ENCODE assay signal across 23 cellular contexts in the genomic region with DNA sequence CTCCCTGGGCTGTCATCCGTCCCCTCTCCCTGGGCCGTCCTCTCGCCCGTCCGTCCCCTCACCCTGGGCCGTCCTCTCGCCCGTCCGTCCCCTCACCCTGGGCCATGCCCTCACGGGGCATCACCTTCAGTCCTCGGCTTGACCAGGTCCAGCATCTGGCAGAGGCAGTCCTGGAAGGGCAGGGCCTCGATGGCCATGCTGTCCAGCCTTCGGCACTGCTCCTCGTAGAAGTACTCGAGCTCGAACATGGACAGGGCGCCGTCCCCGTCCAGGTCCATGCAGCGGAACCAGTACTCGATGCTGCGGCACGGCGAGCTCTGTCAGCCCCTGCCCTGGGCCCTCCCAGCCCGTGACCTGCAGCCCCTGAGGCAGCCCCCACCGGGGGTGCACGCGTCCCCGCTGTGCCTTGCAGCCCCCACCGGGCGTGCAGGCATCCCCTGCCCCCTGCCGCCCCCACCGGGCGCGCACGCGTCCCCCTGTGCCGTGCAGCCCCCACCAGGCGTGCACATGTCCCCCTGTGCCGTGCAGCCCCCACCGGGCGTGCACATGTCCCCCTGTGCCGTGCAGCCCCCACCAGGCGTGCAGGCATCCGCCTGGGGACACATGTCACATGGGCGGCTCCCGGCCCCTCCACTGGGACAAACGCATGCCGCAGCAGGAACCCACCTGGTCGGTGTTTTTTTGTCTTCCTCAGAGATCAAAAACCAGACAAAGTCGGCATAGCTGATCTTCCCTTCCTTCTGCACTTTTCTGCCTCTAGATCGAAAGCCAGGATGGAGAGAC. TPM values are rescaled to one million over a fixed set of nuclear protein-coding genes. Genes with fewer than 3 reads are reported as not detected.
DNase-seq lines count a peak whose midpoint lies in the region; ATAC-seq and TF ChIP-seq lines count a peak whose summit lies in the region.
"Had no signal": no experiment of that assay in that cellular context is flagged by ENCODE, and none has a peak within 500 bp of the region (broad histone marks: within the 10 kb centered on the region; RNA-seq: fewer than 3 reads in every experiment).

No MANE protein-coding gene starts in this region.

- H3K4ac ChIP-seq in mesenchymal stem cell (ENCODE audit: low read depth in 1 of 2, low read length in 2 of 2) = no peak overlapping the region

- H3K14ac ChIP-seq in mesenchymal stem cell (ENCODE audit: low read length in 2 of 2) = no peak overlapping the region

- H2BK120ac ChIP-seq in mesenchymal stem cell (ENCODE audit: low read depth, low read length) = no peak overlapping the region

- no peaks in the 10 kb centered on the region for H3K4me1 Mint-ChIP-seq in chondrocyte (ENCODE audit: low read depth)
- H3K4me1 Mint-ChIP-seq: activated CD4-positive, alpha-beta memory T cell treated with anti-CD3 and anti-CD28 coated beads, Interleukin-2, amount 10 ng/mL, durations not matched to agents 7 days and 5 days; T-cell had no signal

- H4K8ac ChIP-seq in mesenchymal stem cell (ENCODE audit: low read length) = no peak overlapping the region

- no peaks in the 10 kb centered on the region for H3K27me3 Mint-ChIP-seq in chondrocyte (ENCODE audit: low read depth)
- H3K27me3 Mint-ChIP-seq: activated CD4-positive, alpha-beta memory T cell treated with anti-CD3 and anti-CD28 coated beads, Interleukin-2, amount 10 ng/mL, durations not matched to agents 7 days and 5 days; T-cell had no signal

- no peak overlapping the region for H3K4me2 ChIP-seq in mesenchymal stem cell (ENCODE audit: low read length, poor library complexity, severe bottlenecking)
- H3K4me2 ChIP-seq: BLaER1 treated with 17β-estradiol and CSF1 and Interleukin-3, amounts not matched to agents 10 nM and 100 nM; KMS-11 had no signal

- 96% methylated on average over 37 of the region's 52 CpGs for WGBS in mesenchymal stem cell
- WGBS in sigmoid colon, 2 donors = 91 to 96% methylated on average over 51 to 52 of the region's 52 CpGs

- peak overlapping the region; percentile 34 for H4K91ac ChIP-seq in mesenchymal stem cell (ENCODE audit: low read length)

- H2AK5ac ChIP-seq in mesenchymal stem cell (ENCODE audit: low read length, severe bottlenecking) = no peak overlapping the region

- H3K9me3 ChIP-seq in RWPE2 (ENCODE audit: severe bottlenecking) (no peaks in the 10 kb centered on the region), mesenchymal stem cell (ENCODE audit: control insufficient read depth, low read length) (no peaks in the 10 kb centered on the region), sigmoid colon (no peaks in the 10 kb centered on the region)
- H3K9me3 ChIP-seq: Peyer's patch, transverse colon had no signal

- H3K4me3 ChIP-seq in RWPE2 (ENCODE audit: severe bottlenecking) (no peak overlapping the region), mesenchymal stem cell (ENCODE audit: insufficient read depth in 1 of 2, low read depth in 1 of 2, low read length in 2 of 2) (no peak overlapping the region), sigmoid colon (no peak overlapping the region)
- H3K4me3 ChIP-seq: Peyer's patch, transverse colon had no signal

- DNase-seq in RWPE2 (ENCODE audit: low spot score) = peak; percentile 74
- peak; percentile 94 for DNase-seq in chondrocyte (ENCODE audit: low spot score)
- DNase-seq in mesenchymal stem cell = no peak
- peak; percentile 56 for DNase-seq in sigmoid colon
- DNase-seq: activated CD4-positive, alpha-beta memory T cell treated with anti-CD3 and anti-CD28 coated beads, Interleukin-2, amount 10 ng/mL, durations not matched to agents 7 days and 5 days; cerebellar nuclear complex; DMS53; GDM1; HCEC 1CT; hypothalamus; immature natural killer cell; NCI-H1417; NCI-H2081; NCI-H226; NCI-H69; Peyer's patch; T-cell; transverse colon had no signal

- no peak overlapping the region for H3K9ac ChIP-seq in mesenchymal stem cell (ENCODE audit: low read length)
- H3K9ac ChIP-seq: BLaER1 treated with 17β-estradiol and CSF1 and Interleukin-3, amounts not matched to agents 10 nM and 100 nM; KMS-11 had no signal

- peaks cover 24% of the 10 kb centered on the region for H3K36me3 Mint-ChIP-seq in chondrocyte (ENCODE audit: low read depth)

- peaks cover 25% of the 10 kb centered on the region for H3K36me3 ChIP-seq in RWPE2 (ENCODE audit: low read depth)
- peaks cover 0 to 69% of the 10 kb centered on the region in 2 experiments for H3K36me3 ChIP-seq in mesenchymal stem cell (ENCODE audit: control insufficient read depth in 1 of 2, insufficient read depth in 2 of 2, low read depth in 1 of 2, low read length in 2 of 2)
- peaks cover 0 to 6% (median 3%) of the 10 kb centered on the region in 4 donors for H3K36me3 ChIP-seq in sigmoid colon
- H3K36me3 ChIP-seq: transverse colon had no signal

- H2BK5ac ChIP-seq in mesenchymal stem cell (ENCODE audit: low read depth, low read length, poor library complexity, severe bottlenecking) = no peak overlapping the region

- H3K23ac ChIP-seq in mesenchymal stem cell (ENCODE audit: low read length in 2 of 2) = no peak overlapping the region

- H3K4me3 Mint-ChIP-seq in chondrocyte (ENCODE audit: unreplicated experiment) = no peak overlapping the region
- H3K4me3 Mint-ChIP-seq: activated CD4-positive, alpha-beta memory T cell treated with anti-CD3 and anti-CD28 coated beads, Interleukin-2, amount 10 ng/mL, durations not matched to agents 7 days and 5 days; immature natural killer cell; T-cell had no signal

- ATAC-seq in RWPE2 (ENCODE audit: low read depth) (no peak), GM18867 (IDR thresholded peaks at IDR 0.05; ENCODE audit: unreplicated experiment) (no peak), HG03378 (IDR thresholded peaks at IDR 0.05; ENCODE audit: unreplicated experiment) (no peak), HG03520 (IDR thresholded peaks at IDR 0.05; ENCODE audit: unreplicated experiment) (no peak)
- ATAC-seq: T-cell had no signal

- no peak for TF ChIP-seq CTCF in RWPE2 (IDR thresholded peaks at IDR 0.05; ENCODE audit: poor library complexity, severe bottlenecking)
- TF ChIP-seq CTCF in chondrocyte (IDR thresholded peaks at IDR 0.05) = no peak
- TF ChIP-seq CTCF in sigmoid colon (IDR thresholded peaks at IDR 0.05) = no peak

- no peak overlapping the region for H2AFZ ChIP-seq in mesenchymal stem cell (ENCODE audit: low read depth, low read length)

- TF ChIP-seq POLR2A in sigmoid colon (IDR thresholded peaks at IDR 0.05) = no peak

- TF ChIP-seq EP300 in sigmoid colon (IDR thresholded peaks at IDR 0.05) = no peak

- peaks cover 6% of the 10 kb centered on the region for H3K9me3 Mint-ChIP-seq in chondrocyte (ENCODE audit: low read depth)
- H3K9me3 Mint-ChIP-seq: immature natural killer cell, T-cell had no signal

- peak overlapping the region; percentile 49 for H3K27ac Mint-ChIP-seq in chondrocyte (ENCODE audit: unreplicated experiment)
- H3K27ac Mint-ChIP-seq: activated CD4-positive, alpha-beta memory T cell treated with anti-CD3 and anti-CD28 coated beads, Interleukin-2, amount 10 ng/mL, durations not matched to agents 7 days and 5 days; immature natural killer cell; T-cell had no signal

- intact Hi-C loops in sigmoid colon (cut with DNase I) = no loop called here

- H3K18ac ChIP-seq in mesenchymal stem cell (ENCODE audit: low read depth in 1 of 2, low read length in 2 of 2) = no peak overlapping the region

- no peak overlapping the region for H2BK15ac ChIP-seq in mesenchymal stem cell (ENCODE audit: low read depth, poor library complexity, severe bottlenecking)

- H3K4me1 ChIP-seq in RWPE2 (ENCODE audit: insufficient read depth, poor library complexity, severe bottlenecking) (no peaks in the 10 kb centered on the region), mesenchymal stem cell (ENCODE audit: control insufficient read depth, insufficient read depth, low read depth, low read length) (no peaks in the 10 kb centered on the region), sigmoid colon (no peaks in the 10 kb centered on the region)
- H3K4me1 ChIP-seq: Peyer's patch, transverse colon had no signal

- no peak overlapping the region for H3K27ac ChIP-seq in RWPE2 (ENCODE audit: poor library complexity, severe bottlenecking)
- no peak overlapping the region for H3K27ac ChIP-seq in mesenchymal stem cell (ENCODE audit: low read length, poor library complexity, severe bottlenecking)
- no peak overlapping the region for H3K27ac ChIP-seq in sigmoid colon
- H3K27ac ChIP-seq: BLaER1 treated with 17β-estradiol and CSF1 and Interleukin-3, amounts not matched to agents 10 nM and 100 nM; KMS-11; Peyer's patch; transverse colon had no signal

- no peak overlapping the region for H2BK12ac ChIP-seq in mesenchymal stem cell (ENCODE audit: low read length in 2 of 2)

- H3K27me3 ChIP-seq in RWPE2 (ENCODE audit: insufficient read depth, poor library complexity, severe bottlenecking) = no peaks in the 10 kb centered on the region
- H3K27me3 ChIP-seq in mesenchymal stem cell (ENCODE audit: control insufficient read depth in 1 of 2, insufficient read depth in 1 of 2, low read length in 2 of 2) = no peaks in the 10 kb centered on the region
- H3K27me3 ChIP-seq in sigmoid colon = no peaks in the 10 kb centered on the region
- H3K27me3 ChIP-seq: BLaER1 treated with 17β-estradiol and CSF1 and Interleukin-3, amounts not matched to agents 10 nM and 100 nM; Peyer's patch; transverse colon had no signal

- H3K79me1 ChIP-seq in mesenchymal stem cell (replicated peaks; ENCODE audit: low read length, poor library complexity, severe bottlenecking) = no peaks in the 10 kb centered on the region

RNA-seq across cellular contexts. Expression of gene GTPBP6, which starts 22.2 kb away (rescaled TPM):
- total RNA-seq in chondrocyte (37.6 to 42.2 TPM (median 42.0 TPM) in 3 replicates), sigmoid colon (10 to 100 TPM; 22.4 to 40.3 (median 30.9) TPM)
- polyA plus RNA-seq in mesenchymal stem cell (2013, experiment 1 of 2) = 29.7 TPM
- polyA plus RNA-seq in mesenchymal stem cell (2013, experiment 2 of 2) = 29.8 TPM
- 10 to 100 TPM; 36.0 to 65.8 (median 36.5) TPM for polyA plus RNA-seq in sigmoid colon

RNA-seq across cellular contexts. Expression of gene PPP2R3B, which starts 45.9 kb away (rescaled TPM):
- total RNA-seq in chondrocyte (27.1 to 30.5 TPM (median 30.0 TPM) in 3 replicates), sigmoid colon (10 to 100 TPM in 1 of 4 donors, 1 to 10 TPM in 3; 3.2 to 16.1 (median 6.6) TPM)
- 6.5 TPM for polyA plus RNA-seq in mesenchymal stem cell (2013, experiment 1 of 2)
- 6.4 TPM for polyA plus RNA-seq in mesenchymal stem cell (2013, experiment 2 of 2)
- 10 to 100 TPM in 1 of 3 donors, 1 to 10 TPM in 2; 2.1 to 13.3 (median 5.4) TPM for polyA plus RNA-seq in sigmoid colon

RNA-seq across cellular contexts. Expression of gene PLCXD1, which starts 59.7 kb away (rescaled TPM):
- total RNA-seq in chondrocyte = 6.8 to 8.0 TPM (median 7.7 TPM) in 3 replicates
- 15.8 TPM for polyA plus RNA-seq in mesenchymal stem cell (2013, experiment 1 of 2)
- 14.5 TPM for polyA plus RNA-seq in mesenchymal stem cell (2013, experiment 2 of 2)
- total RNA-seq in sigmoid colon = 1 to 10 TPM; 2.5 to 6.8 (median 3.6) TPM
- polyA plus RNA-seq in sigmoid colon = 10 to 100 TPM in 1 of 3 donors, 1 to 10 TPM in 2; 5.1 to 29.8 (median 9.6) TPM
